In genomic region chr4:68147079-68147478, GRCh38 we compare ENCODE assay signal across 43 cellular contexts. TPM values are rescaled to one million over a fixed set of nuclear protein-coding genes. Genes with fewer than 3 reads are reported as not detected.
"Had no signal": no experiment of that assay in that cellular context is flagged by ENCODE, and none has a peak within 500 bp of the region (broad histone marks: within the 10 kb centered on the region; RNA-seq: fewer than 3 reads in every experiment).

No MANE protein-coding gene starts in this region.

- H3K27me3 Mint-ChIP-seq: activated naive CD4-positive, alpha-beta T cell treated with anti-CD3 and anti-CD28 coated beads, Interleukin-2, amount 10 ng/mL, durations not matched to agents 7 days and 5 days; activated naive CD8-positive, alpha-beta T cell; activated naive CD8-positive, alpha-beta T cell treated with anti-CD3 and anti-CD28 coated beads, Interleukin-2, amount 10 ng/mL, durations not matched to agents 7 days and 5 days; activated naive CD8-positive, alpha-beta T cell treated with anti-CD3 and anti-CD28 coated beads, Interleukin-2, amount 50 U/mL, for 24 hours; central memory CD8-positive, alpha-beta T cell had no signal

- H3K9me3 Mint-ChIP-seq: activated naive CD4-positive, alpha-beta T cell treated with anti-CD3 and anti-CD28 coated beads for 36 hours; activated naive CD4-positive, alpha-beta T cell treated with anti-CD3 and anti-CD28 coated beads, Interleukin-2, amount 10 ng/mL, durations not matched to agents 7 days and 5 days; activated naive CD8-positive, alpha-beta T cell treated with anti-CD3 and anti-CD28 coated beads for 36 hours; activated naive CD8-positive, alpha-beta T cell treated with anti-CD3 and anti-CD28 coated beads, Interleukin-2, amount 10 ng/mL, durations not matched to agents 7 days and 5 days; activated T-cell treated with anti-CD3 and anti-CD28 coated beads, Interleukin-2, amount 50 U/mL, for 24 hours; activated T-cell treated with anti-CD3 and anti-CD28 coated beads, Interleukin-2, amount 50 U/mL, for 4 hours; activated T-helper 1 cell treated with anti-CD3 and anti-CD28 coated beads, Interleukin-12 subunit alpha, Interleukin-12 subunit beta, Interleukin-2, Interleukin-4 antibody, amounts not matched to agents 30 ng/mL and 10 ng/mL and 1 ng/mL, durations not matched to agents 14 hours and 24 hours and 36 hours; activated T-helper 17 cell treated with anti-CD3 and anti-CD28 coated beads, Interleukin-2, amount 50 U/mL, for 72 hours; activated T-helper 2 cell treated with anti-CD3 and anti-CD28 coated beads, Interferon-gamma antibody, Interleukin-2, Interleukin-4, amounts not matched to agents 10 μg/mL and 5 μg/mL and 100 μg/mL, durations not matched to agents 14 hours and 24 hours and 36 hours had no signal

- H3K36me3 ChIP-seq: adrenal gland, ascending aorta, brain microvascular endothelial cell, breast epithelium, cardiac muscle cell had no signal

- H3K4me3 Mint-ChIP-seq: activated naive CD4-positive, alpha-beta T cell treated with anti-CD3 and anti-CD28 coated beads for 36 hours; activated naive CD4-positive, alpha-beta T cell treated with anti-CD3 and anti-CD28 coated beads, Interleukin-2, amount 10 ng/mL, durations not matched to agents 7 days and 5 days; activated naive CD4-positive, alpha-beta T cell treated with anti-CD3 and anti-CD28 coated beads, Interleukin-2, amount 50 U/mL, for 24 hours; activated naive CD8-positive, alpha-beta T cell; activated naive CD8-positive, alpha-beta T cell treated with anti-CD3 and anti-CD28 coated beads for 36 hours; activated naive CD8-positive, alpha-beta T cell treated with anti-CD3 and anti-CD28 coated beads, Interleukin-2, amount 10 ng/mL, durations not matched to agents 7 days and 5 days; activated naive CD8-positive, alpha-beta T cell treated with anti-CD3 and anti-CD28 coated beads, Interleukin-2, amount 50 U/mL, for 24 hours; activated T-cell treated with anti-CD3 and anti-CD28 coated beads, Interleukin-2, amount 50 U/mL, for 24 hours; activated T-cell treated with anti-CD3 and anti-CD28 coated beads, Interleukin-2, amount 50 U/mL, for 4 hours; activated T-cell treated with anti-CD3 and anti-CD28 coated beads, Interleukin-2, amount 50 U/mL, for 72 hours; activated T-helper 1 cell treated with anti-CD3 and anti-CD28 coated beads, Interleukin-12 subunit alpha, Interleukin-12 subunit beta, Interleukin-2, Interleukin-4 antibody, amounts not matched to agents 30 ng/mL and 10 ng/mL and 1 ng/mL, durations not matched to agents 14 hours and 24 hours and 36 hours; activated T-helper 17 cell treated with anti-CD3 and anti-CD28 coated beads, Interleukin-2, amount 50 U/mL, for 72 hours; brain; central memory CD8-positive, alpha-beta T cell had no signal

- FAIRE-seq: bronchial epithelial cell had no signal

- H3K27ac ChIP-seq: adrenal gland, ascending aorta, body of pancreas, brain microvascular endothelial cell, breast epithelium, cardiac muscle cell had no signal

- DNase-seq: activated effector memory CD4-positive, alpha-beta T cell treated with anti-CD3 and anti-CD28 coated beads, Interleukin-2, amount 50 U/mL, for 16 hours; activated effector memory CD4-positive, alpha-beta T cell treated with Interleukin-2 at 50 U/mL for 16 hours; activated gamma-delta T cell; activated gamma-delta T cell treated with Interleukin-2 at 50 U/mL for 16 hours; activated naive CD4-positive, alpha-beta T cell; activated naive CD4-positive, alpha-beta T cell treated with anti-CD3 and anti-CD28 coated beads for 36 hours; activated naive CD4-positive, alpha-beta T cell treated with anti-CD3 and anti-CD28 coated beads, Interleukin-2, amount 10 ng/mL, durations not matched to agents 7 days and 5 days; activated naive CD4-positive, alpha-beta T cell treated with anti-CD3 and anti-CD28 coated beads, Interleukin-2, amount 50 U/mL, for 16 hours; activated naive CD4-positive, alpha-beta T cell treated with Interleukin-2 at 50 U/mL for 16 hours; activated naive CD8-positive, alpha-beta T cell treated with anti-CD3 and anti-CD28 coated beads for 36 hours; activated naive CD8-positive, alpha-beta T cell treated with anti-CD3 and anti-CD28 coated beads, Interleukin-2, amount 10 ng/mL, durations not matched to agents 7 days and 5 days; activated naive CD8-positive, alpha-beta T cell treated with anti-CD3 and anti-CD28 coated beads, Interleukin-2, amount 50 U/mL, for 24 hours; activated T-cell treated with anti-CD3 and anti-CD28 coated beads, Interleukin-2, amount 50 U/mL, for 1 hour; activated T-cell treated with anti-CD3 and anti-CD28 coated beads, Interleukin-2, amount 50 U/mL, for 24 hours; activated T-cell treated with anti-CD3 and anti-CD28 coated beads, Interleukin-2, amount 50 U/mL, for 4 hours; activated T-cell treated with anti-CD3 and anti-CD28 coated beads, Interleukin-2, amount 50 U/mL, for 48 hours; activated T-cell treated with anti-CD3 and anti-CD28 coated beads, Interleukin-2, amount 50 U/mL, for 72 hours; adrenal gland; amniotic stem cell; amygdala; anterior cingulate cortex; aorta; body of pancreas; brain microvascular endothelial cell; caudate nucleus; central memory CD4-positive, alpha-beta T cell; cerebellar nuclear complex had no signal

- H3K4me1 Mint-ChIP-seq: activated naive CD4-positive, alpha-beta T cell treated with anti-CD3 and anti-CD28 coated beads, Interleukin-2, amount 10 ng/mL, durations not matched to agents 7 days and 5 days; activated naive CD4-positive, alpha-beta T cell treated with anti-CD3 and anti-CD28 coated beads, Interleukin-2, amount 50 U/mL, for 24 hours; activated naive CD8-positive, alpha-beta T cell treated with anti-CD3 and anti-CD28 coated beads for 36 hours; activated naive CD8-positive, alpha-beta T cell treated with anti-CD3 and anti-CD28 coated beads, Interleukin-2, amount 10 ng/mL, durations not matched to agents 7 days and 5 days; activated naive CD8-positive, alpha-beta T cell treated with anti-CD3 and anti-CD28 coated beads, Interleukin-2, amount 50 U/mL, for 24 hours; activated T-helper 17 cell treated with anti-CD3 and anti-CD28 coated beads, Interleukin-2, amount 50 U/mL, for 72 hours; brain; central memory CD8-positive, alpha-beta T cell had no signal

- H3K36me3 Mint-ChIP-seq: activated naive CD4-positive, alpha-beta T cell treated with anti-CD3 and anti-CD28 coated beads, Interleukin-2, amount 10 ng/mL, durations not matched to agents 7 days and 5 days; activated naive CD4-positive, alpha-beta T cell treated with anti-CD3 and anti-CD28 coated beads, Interleukin-2, amount 50 U/mL, for 24 hours; activated naive CD8-positive, alpha-beta T cell; activated naive CD8-positive, alpha-beta T cell treated with anti-CD3 and anti-CD28 coated beads for 36 hours; activated naive CD8-positive, alpha-beta T cell treated with anti-CD3 and anti-CD28 coated beads, Interleukin-2, amount 10 ng/mL, durations not matched to agents 7 days and 5 days; brain had no signal

- H3K9me3 ChIP-seq: adrenal gland, ascending aorta, body of pancreas, breast epithelium had no signal

- H3K27me3 ChIP-seq: adrenal gland, ascending aorta, body of pancreas, brain microvascular endothelial cell, breast epithelium, cardiac muscle cell had no signal

- H3K4me3 ChIP-seq: adrenal gland, ascending aorta, body of pancreas, breast epithelium, cardiac muscle cell had no signal

- H3K27ac Mint-ChIP-seq: activated naive CD4-positive, alpha-beta T cell treated with anti-CD3 and anti-CD28 coated beads for 36 hours; activated naive CD4-positive, alpha-beta T cell treated with anti-CD3 and anti-CD28 coated beads, Interleukin-2, amount 10 ng/mL, durations not matched to agents 7 days and 5 days; activated naive CD4-positive, alpha-beta T cell treated with anti-CD3 and anti-CD28 coated beads, Interleukin-2, amount 50 U/mL, for 24 hours; activated naive CD4-positive, alpha-beta T cell treated with anti-CD3 and anti-CD28 coated beads, Interleukin-2, amount 50 U/mL, for 72 hours; activated naive CD8-positive, alpha-beta T cell; activated naive CD8-positive, alpha-beta T cell treated with anti-CD3 and anti-CD28 coated beads for 36 hours; activated naive CD8-positive, alpha-beta T cell treated with anti-CD3 and anti-CD28 coated beads, Interleukin-2, amount 10 ng/mL, durations not matched to agents 7 days and 5 days; activated naive CD8-positive, alpha-beta T cell treated with anti-CD3 and anti-CD28 coated beads, Interleukin-2, amount 50 U/mL, for 24 hours; activated T-cell treated with anti-CD3 and anti-CD28 coated beads, Interleukin-2, amount 50 U/mL, for 24 hours; activated T-cell treated with anti-CD3 and anti-CD28 coated beads, Interleukin-2, amount 50 U/mL, for 72 hours; activated T-helper 1 cell treated with anti-CD3 and anti-CD28 coated beads, Interleukin-12 subunit alpha, Interleukin-12 subunit beta, Interleukin-2, Interleukin-4 antibody, amounts not matched to agents 30 ng/mL and 10 ng/mL and 1 ng/mL, durations not matched to agents 14 hours and 24 hours and 36 hours; activated T-helper 17 cell treated with anti-CD3 and anti-CD28 coated beads, Interleukin-2, amount 50 U/mL, for 72 hours; activated T-helper 2 cell treated with anti-CD3 and anti-CD28 coated beads, Interferon-gamma antibody, Interleukin-2, Interleukin-4, amounts not matched to agents 10 μg/mL and 5 μg/mL and 100 μg/mL, durations not matched to agents 14 hours and 24 hours and 36 hours; brain had no signal

- ATAC-seq: activated naive CD4-positive, alpha-beta T cell treated with anti-CD3 and anti-CD28 coated beads, Interleukin-2, amount 50 U/mL, for 72 hours; activated naive CD8-positive, alpha-beta T cell treated with anti-CD3 and anti-CD28 coated beads, Interleukin-2, amount 50 U/mL, for 24 hours; activated T-cell treated with anti-CD3 and anti-CD28 coated beads, Interleukin-2, amount 50 U/mL, for 4 hours; activated T-cell treated with anti-CD3 and anti-CD28 coated beads, Interleukin-2, amount 50 U/mL, for 72 hours; activated T-helper 17 cell treated with anti-CD3 and anti-CD28 coated beads, Interleukin-2, amount 50 U/mL, for 72 hours; body of pancreas had no signal

- H3K4me1 ChIP-seq: adrenal gland, ascending aorta, body of pancreas, breast epithelium had no signal

RNA-seq across cellular contexts. Expression of gene TMPRSS11F, which starts 17.4 kb away (rescaled TPM):
- total RNA-seq: activated naive CD4-positive, alpha-beta T cell treated with anti-CD3 and anti-CD28 coated beads for 36 hours; activated naive CD4-positive, alpha-beta T cell treated with anti-CD3 and anti-CD28 coated beads, Interleukin-2, amount 50 U/mL, for 72 hours; activated naive CD8-positive, alpha-beta T cell treated with anti-CD3 and anti-CD28 coated beads for 36 hours; activated naive CD8-positive, alpha-beta T cell treated with anti-CD3 and anti-CD28 coated beads, Interleukin-2, amount 10 ng/mL, durations not matched to agents 7 days and 5 days; activated T-cell treated with anti-CD3 and anti-CD28 coated beads, Interleukin-2, amount 50 U/mL, for 4 hours; activated T-cell treated with anti-CD3 and anti-CD28 coated beads, Interleukin-2, amount 50 U/mL, for 72 hours; activated T-helper 1 cell treated with anti-CD3 and anti-CD28 coated beads, Interleukin-12 subunit alpha, Interleukin-12 subunit beta, Interleukin-2, Interleukin-4 antibody, amounts not matched to agents 30 ng/mL and 10 ng/mL and 1 ng/mL, durations not matched to agents 14 hours and 24 hours and 36 hours; activated T-helper 17 cell treated with anti-CD3 and anti-CD28 coated beads, Interleukin-2, amount 50 U/mL, for 72 hours; activated T-helper 2 cell treated with anti-CD3 and anti-CD28 coated beads, Interferon-gamma antibody, Interleukin-2, Interleukin-4, amounts not matched to agents 10 μg/mL and 5 μg/mL and 100 μg/mL, durations not matched to agents 14 hours and 24 hours and 36 hours; adrenal gland; aorta; ascending aorta; body of pancreas; breast epithelium; cardiac muscle cell; cardiac septum; cerebellum; chondrocyte had no signal
- polyA plus RNA-seq: adipose tissue, adrenal gland, aorta, cardiac muscle cell had no signal
